ENCODE assay signal across 24 cellular contexts in genomic region chr20:25477156-25477882, GRCh38.
"Had no signal": no experiment of that assay in that cellular context is flagged by ENCODE, and none has a peak within 500 bp of the region (broad histone marks: within the 10 kb centered on the region; RNA-seq: fewer than 3 reads in every experiment).

No MANE protein-coding gene starts in this region.

- H3K4me3 ChIP-seq: adrenal gland, ascending aorta, tibial nerve had no signal

- H3K9me3 Mint-ChIP-seq: activated naive CD8-positive, alpha-beta T cell treated with anti-CD3 and anti-CD28 coated beads for 36 hours; endodermal cell; immature natural killer cell; memory B cell; T-helper 1 cell treated with Interleukin-12 subunit alpha and Interleukin-12 subunit beta and Interleukin-4 antibody, amounts not matched to agents 30 μg/mL and 1 μg/mL, for 36 hours had no signal

- H3K27me3 Mint-ChIP-seq: activated naive CD8-positive, alpha-beta T cell treated with anti-CD3 and anti-CD28 coated beads for 36 hours; naive thymus-derived CD8-positive, alpha-beta T cell had no signal

- H3K27ac Mint-ChIP-seq: activated naive CD8-positive, alpha-beta T cell treated with anti-CD3 and anti-CD28 coated beads for 36 hours; endodermal cell; immature natural killer cell; memory B cell; naive thymus-derived CD8-positive, alpha-beta T cell; T-helper 1 cell treated with Interleukin-12 subunit alpha and Interleukin-12 subunit beta and Interleukin-4 antibody, amounts not matched to agents 30 μg/mL and 1 μg/mL, for 36 hours had no signal

- DNase-seq: activated CD4-positive, alpha-beta T cell treated with anti-CD3 and anti-CD28 coated beads for 4 hours; activated CD4-positive, alpha-beta T cell treated with anti-CD3 and anti-CD28 coated beads, Interleukin-2, amount 50 U/mL, for 4 hours; activated CD8-positive, alpha-beta memory T cell treated with anti-CD3 and anti-CD28 coated beads for 24 hours; activated effector memory CD4-positive, alpha-beta T cell treated with Interleukin-2 at 50 U/mL for 16 hours; activated naive CD4-positive, alpha-beta T cell treated with Interleukin-2 at 50 U/mL for 16 hours; activated naive CD8-positive, alpha-beta T cell treated with anti-CD3 and anti-CD28 coated beads for 36 hours; adrenal gland; brain microvascular endothelial cell; foreskin fibroblast; head of caudate nucleus; hippocampal formation; immature natural killer cell; naive thymus-derived CD8-positive, alpha-beta T cell; stimulated activated naive CD4-positive, alpha-beta T cell treated with Interleukin-2 at 50 U/mL for 16 hours; SW 1271; T-helper 9 cell had no signal

- H3K27me3 ChIP-seq: adrenal gland, ascending aorta, brain microvascular endothelial cell, tibial nerve had no signal

- ATAC-seq: esophagus mucosa; naive thymus-derived CD8-positive, alpha-beta T cell had no signal

- H3K4me1 Mint-ChIP-seq: activated naive CD8-positive, alpha-beta T cell treated with anti-CD3 and anti-CD28 coated beads for 36 hours; endodermal cell; immature natural killer cell; memory B cell had no signal

- H3K36me3 Mint-ChIP-seq: activated naive CD8-positive, alpha-beta T cell treated with anti-CD3 and anti-CD28 coated beads for 36 hours; immature natural killer cell; memory B cell had no signal

- H3K9me3 ChIP-seq: adrenal gland, ascending aorta, tibial nerve had no signal

- H3K27ac ChIP-seq: adrenal gland, ascending aorta, brain microvascular endothelial cell, tibial nerve, VCaP had no signal

- H3K4me1 ChIP-seq: adrenal gland, ascending aorta, tibial nerve had no signal

- H3K4me3 Mint-ChIP-seq: activated naive CD8-positive, alpha-beta T cell treated with anti-CD3 and anti-CD28 coated beads for 36 hours; endodermal cell; immature natural killer cell; memory B cell; naive thymus-derived CD8-positive, alpha-beta T cell; T-helper 1 cell treated with Interleukin-12 subunit alpha and Interleukin-12 subunit beta and Interleukin-4 antibody, amounts not matched to agents 30 μg/mL and 1 μg/mL, for 36 hours had no signal

- FAIRE-seq: TTC549 had no signal
